ENCODE assay signal across 8 cellular contexts in genomic region chr12:95942106-95942531, GRCh38. TPM values are rescaled to one million over a fixed set of nuclear protein-coding genes. Genes with fewer than 3 reads are reported as not detected.
DNase-seq lines count a peak whose midpoint lies in the region; ATAC-seq and TF ChIP-seq lines count a peak whose summit lies in the region.

No MANE protein-coding gene starts in this region.

- no peak for TF ChIP-seq CTCF in nephron progenitor cell (IDR thresholded peaks at IDR 0.05)

- H3K9me3 ChIP-seq in ectodermal cell (ENCODE audit: control insufficient read depth, low read length) = no peaks in the 10 kb centered on the region

- DNase-seq in NCI-H748 (lab: John Stamatoyannopoulos, UW; ENCODE audit: unreplicated experiment) (peak; percentile 66), NCI-H748 treated with DMSO at 0.1 percent for 48 hours (lab: John Stamatoyannopoulos, UW) (no peak), NCI-H69 (lab: John Stamatoyannopoulos, UW) (peak; percentile 76), nephron progenitor cell (no peak), SIG-M5 treated with dmso at 0.1 percent for 504 hours (lab: John Stamatoyannopoulos, UW; ENCODE audit: unreplicated experiment) (no peak)

- H3K4me1 Mint-ChIP-seq in nephron progenitor cell = peaks cover 16% of the 10 kb centered on the region

- peaks cover 8% of the 10 kb centered on the region for H3K9me3 Mint-ChIP-seq in nephron progenitor cell

- 17 to 19% methylated on average over 14 of the region's 14 CpGs for WGBS in ectodermal cell, 2 experiments

- H3K4me3 Mint-ChIP-seq in nephron progenitor cell = peak overlapping the region; percentile 94

- H3K27ac Mint-ChIP-seq in nephron progenitor cell = no peak overlapping the region

- H3K4me3 ChIP-seq in ectodermal cell (ENCODE audit: insufficient read depth, low read depth, low read length) = peak overlapping the region; percentile 61

- ATAC-seq in GM21423 (IDR thresholded peaks at IDR 0.05; ENCODE audit: unreplicated experiment) (no peak), GM18498 (IDR thresholded peaks at IDR 0.05; ENCODE audit: unreplicated experiment) (no peak)

- peaks cover 19% of the 10 kb centered on the region for H3K27me3 ChIP-seq in ectodermal cell (ENCODE audit: control insufficient read depth, insufficient read depth, low read length, poor library complexity, severe bottlenecking)

- no peaks in the 10 kb centered on the region for H3K36me3 ChIP-seq in ectodermal cell (ENCODE audit: control insufficient read depth, insufficient read depth, low read length)

- H3K4me1 ChIP-seq in ectodermal cell (ENCODE audit: control insufficient read depth, insufficient read depth, low read length) = no peaks in the 10 kb centered on the region

- H3K27me3 Mint-ChIP-seq in nephron progenitor cell (ENCODE audit: low read depth, poor library complexity) = peaks cover 24% of the 10 kb centered on the region

- no peaks in the 10 kb centered on the region for H3K36me3 Mint-ChIP-seq in nephron progenitor cell (ENCODE audit: low read depth)

- no peak overlapping the region for H3K27ac ChIP-seq in ectodermal cell (ENCODE audit: insufficient read depth, low read depth, low read length, poor library complexity, severe bottlenecking)

RNA-seq across cellular contexts. Expression of gene CCDC38, which starts 0.3 kb away (rescaled TPM):
- 0.24 TPM for polyA plus RNA-seq in ectodermal cell (2013, experiment 1 of 4)
- 0.28 TPM for polyA plus RNA-seq in ectodermal cell (2013, experiment 2 of 4)
- polyA plus RNA-seq in ectodermal cell (2013, experiment 3 of 4) = not detected
- 0.36 TPM for polyA plus RNA-seq in ectodermal cell (2013, experiment 4 of 4)

RNA-seq across cellular contexts. Expression of gene AMDHD1, which starts 1.0 kb away (rescaled TPM):
- 0.46 TPM for polyA plus RNA-seq in ectodermal cell (2013, experiment 1 of 4)
- polyA plus RNA-seq in ectodermal cell (2013, experiment 2 of 4) = 1.1 TPM
- 0.85 TPM for polyA plus RNA-seq in ectodermal cell (2013, experiment 3 of 4)
- polyA plus RNA-seq in ectodermal cell (2013, experiment 4 of 4) = 0.57 TPM

RNA-seq across cellular contexts. Expression of gene HAL, which starts 54.0 kb away (rescaled TPM):
- 0.24 TPM for polyA plus RNA-seq in ectodermal cell (2013, experiment 1 of 4)
- 0.32 TPM for polyA plus RNA-seq in ectodermal cell (2013, experiment 2 of 4)
- polyA plus RNA-seq in ectodermal cell (2013, experiment 3 of 4) = not detected
- polyA plus RNA-seq in ectodermal cell (2013, experiment 4 of 4) = 0.16 TPM

Comparison
In these comparisons a context has a peak if more than half of its experiments do, and no peak if none do; other contexts are left out.
1. DNase-seq: peak in NCI-H748 (single experiment) and NCI-H69 (single experiment); none in NCI-H748 treated with DMSO at 0.1 percent for 48 hours (single experiment), nephron progenitor cell (single experiment) and SIG-M5 treated with dmso at 0.1 percent for 504 hours (single experiment).